In the genomic region with DNA sequence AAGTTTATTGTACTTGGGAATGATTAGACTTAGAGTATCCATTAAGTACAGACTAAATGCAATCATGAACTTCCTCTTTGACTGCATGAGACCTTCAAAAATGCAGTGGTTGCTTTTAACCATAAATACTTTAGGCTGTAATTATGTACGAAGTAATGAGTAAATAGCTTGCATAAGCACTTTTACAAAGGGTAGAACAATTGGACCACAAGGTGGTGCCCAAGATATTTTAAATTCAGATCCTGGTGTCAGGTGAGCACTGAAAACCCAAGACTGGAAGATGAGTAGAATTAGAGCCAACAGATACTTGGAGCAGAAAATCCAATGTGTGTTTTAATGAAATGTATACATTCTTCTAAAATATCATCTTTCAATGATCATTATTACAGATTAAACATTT, we compare ENCODE assay signal across 8 cellular contexts. TPM values are rescaled to one million over a fixed set of nuclear protein-coding genes. Genes with fewer than 3 reads are reported as not detected.
DNase-seq lines count a peak whose midpoint lies in the region; ATAC-seq, FAIRE-seq and TF ChIP-seq lines count a peak whose summit lies in the region.

No MANE protein-coding gene starts in this region.

- no peak overlapping the region for H3K4me3 ChIP-seq in Peyer's patch
- H3K4me3 ChIP-seq in esophagus squamous epithelium, result no peak overlapping the region
- no peak overlapping the region for H3K4me3 ChIP-seq in pancreas

- ATAC-seq in pancreas (peak; percentile 61 to 93 (median 86)), sciatic nerve (no peak), HG03521 (IDR thresholded peaks at IDR 0.05; ENCODE audit: unreplicated experiment) (no peak)

- H3K9me3 ChIP-seq in Peyer's patch (no peaks in the 10 kb centered on the region), esophagus squamous epithelium (no peaks in the 10 kb centered on the region), pancreas (no peaks in the 10 kb centered on the region)

- H3K27ac ChIP-seq in Peyer's patch, result no peak overlapping the region
- H3K27ac ChIP-seq in esophagus squamous epithelium, result no peak overlapping the region
- no peak overlapping the region for H3K27ac ChIP-seq in pancreas

- DNase-seq in EH (ENCODE audit: low read depth) (peak; percentile 27), Peyer's patch (no peak), esophagus squamous epithelium (lab: John Stamatoyannopoulos, UW) (no peak), pancreas (peak in 3 of 6 donors; percentile 32 to 47 (median 32)), sciatic nerve (ENCODE audit: low spot score) (no peak)
- DNase-seq in activated naive CD4-positive, alpha-beta T cell (lab: John Stamatoyannopoulos, UW), result no peak

- WGBS in esophagus squamous epithelium, 2 donors, result 7 to 13% methylated on average over 1 of the region's 1 CpG
- 0 to 5% methylated on average over 1 of the region's 1 CpG for WGBS in pancreas, 2 donors

- no peak for FAIRE-seq in pancreas (lab: Jason Lieb, UNC)

- TF ChIP-seq POLR2A in Peyer's patch (IDR thresholded peaks at IDR 0.05) (no peak), esophagus squamous epithelium (IDR thresholded peaks at IDR 0.05) (no peak)

- TF ChIP-seq CTCF in LNCAP (IDR thresholded peaks at IDR 0.05) (peak; percentile 72; the same call in 1 of the 2 replicates), Peyer's patch (IDR thresholded peaks at IDR 0.05) (peak in 4 of 6 experiments; percentile 20 to 70 (median 68)), esophagus squamous epithelium (IDR thresholded peaks at IDR 0.05) (peak in 5 of 6 experiments; percentile 35 to 64 (median 45)), pancreas (IDR thresholded peaks at IDR 0.05) (peak in 2 of 4 donors; percentile 26 to 39)

- H3K4me1 ChIP-seq in Peyer's patch (no peaks in the 10 kb centered on the region), esophagus squamous epithelium (no peaks in the 10 kb centered on the region), pancreas (peaks cover 0 to 5% (median 0%) of the 10 kb centered on the region in 3 donors)

- H3K27me3 ChIP-seq in Peyer's patch (no peaks in the 10 kb centered on the region), esophagus squamous epithelium (peaks cover 0 to 14% (median 0%) of the 10 kb centered on the region in 4 donors), pancreas (no peaks in the 10 kb centered on the region)

- H3K36me3 ChIP-seq in Peyer's patch, result no peaks in the 10 kb centered on the region
- H3K36me3 ChIP-seq in esophagus squamous epithelium, result no peaks in the 10 kb centered on the region
- no peaks in the 10 kb centered on the region for H3K36me3 ChIP-seq in pancreas

- intact Hi-C loops in esophagus squamous epithelium (cut with DNase I) (no loop called here), pancreas (cut with DNase I) (loop anchor here in 1 of 3 donors (10.0 kb wide), 1 partner anchor 463 kb away; no protein-coding TSS in a partner anchor), sciatic nerve (cut with DNase I) (no loop called here)

RNA-seq across cellular contexts. Expression of gene RHOU, which starts 43.4 kb away (rescaled TPM):
- 10 to 100 TPM; 14.0 to 62.0 (median 42.1) TPM for total RNA-seq in Peyer's patch
- 1 to 10 TPM in 2 of 4 donors, under 1 TPM in 2; 0.27 to 9.2 (median 2.5) TPM for total RNA-seq in esophagus squamous epithelium
- 10 to 100 TPM in 3 of 6 donors, 1 to 10 TPM in 3; 5.4 to 14.1 (median 9.8) TPM for total RNA-seq in pancreas
- polyA plus RNA-seq in pancreas, result 10 to 100 TPM in 1 of 2 donors, 1 to 10 TPM in 1; 7.8 to 11.4 TPM
- total RNA-seq in sciatic nerve, result 21.8 TPM

Comparison
In these comparisons a context has a peak if more than half of its experiments do, and no peak if none do; other contexts are left out.
1. ATAC-seq: peak in pancreas (4 of 4); none in sciatic nerve (single experiment) and HG03521 (single experiment).